20 cellular contexts compared by ENCODE assay signal in the genomic region with DNA sequence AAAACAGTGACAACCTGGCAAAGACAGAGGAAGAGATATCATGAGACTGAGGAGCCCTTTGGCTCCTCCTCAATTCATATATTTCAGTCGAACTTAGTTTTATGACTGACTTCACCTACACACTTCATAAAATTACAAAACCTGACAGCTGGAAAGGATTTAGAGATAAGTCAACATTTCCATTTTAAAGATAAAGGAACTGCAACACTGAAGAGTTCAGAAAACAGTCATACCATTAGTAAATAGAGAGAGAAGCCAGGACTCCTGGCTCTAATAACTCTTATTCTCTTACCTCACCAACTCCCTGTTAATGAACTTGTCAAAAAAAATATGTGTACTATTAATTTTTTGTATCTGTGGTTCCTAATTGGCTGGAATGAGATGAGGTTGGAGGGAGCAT.
"Had no signal": no experiment of that assay in that cellular context is flagged by ENCODE, and none has a peak within 500 bp of the region (broad histone marks: within the 10 kb centered on the region; RNA-seq: fewer than 3 reads in every experiment).

No MANE protein-coding gene starts in this region.

- DNase-seq: colonic mucosa; dermis blood vessel endothelial cell; erythroblast; foreskin melanocyte; head of caudate nucleus; left colon; left ventricle myocardium superior; naive B cell; nephron progenitor cell; spleen; stimulated activated CD4-positive, alpha-beta T cell treated with anti-CD3 and anti-CD28 coated beads, Interleukin-15, amount 100 ng/mL, for 24 hours; stimulated activated CD4-positive, alpha-beta T cell treated with anti-CD3 and anti-CD28 coated beads, Interleukin-1b, Interleukin-23, amount 100 ng/mL, for 48 hours; stimulated activated CD4-positive, alpha-beta T cell treated with anti-CD3 and anti-CD28 coated beads, Interleukin-4, amount 100 ng/mL, for 24 hours; stimulated activated naive CD4-positive, alpha-beta T cell; uterus had no signal

- H3K9me3 Mint-ChIP-seq: type B pancreatic cell had no signal

- FAIRE-seq: endothelial cell of umbilical vein had no signal

- H3K4me3 Mint-ChIP-seq: naive B cell, nephron progenitor cell, type B pancreatic cell had no signal

- H3K4me3 ChIP-seq: colonic mucosa, hepatocyte, lung, spleen, uterus had no signal

- H3K36me3 Mint-ChIP-seq: naive B cell, type B pancreatic cell had no signal

- ATAC-seq: left colon, left ventricle myocardium superior, sciatic nerve had no signal

- H3K4me1 ChIP-seq: colonic mucosa, spleen had no signal

- H3K27ac Mint-ChIP-seq: naive B cell, nephron progenitor cell, type B pancreatic cell had no signal

- H3K27me3 ChIP-seq: colonic mucosa, hepatocyte, spleen, uterus had no signal

- H3K36me3 ChIP-seq: colonic mucosa, spleen, uterus had no signal

- H3K9me3 ChIP-seq: colonic mucosa, uterus had no signal

- H3K4me1 Mint-ChIP-seq: naive B cell had no signal

- H3K27ac ChIP-seq: colonic mucosa, hepatocyte, spleen, uterus had no signal
